28 cellular contexts compared by ENCODE assay signal in the genomic region with DNA sequence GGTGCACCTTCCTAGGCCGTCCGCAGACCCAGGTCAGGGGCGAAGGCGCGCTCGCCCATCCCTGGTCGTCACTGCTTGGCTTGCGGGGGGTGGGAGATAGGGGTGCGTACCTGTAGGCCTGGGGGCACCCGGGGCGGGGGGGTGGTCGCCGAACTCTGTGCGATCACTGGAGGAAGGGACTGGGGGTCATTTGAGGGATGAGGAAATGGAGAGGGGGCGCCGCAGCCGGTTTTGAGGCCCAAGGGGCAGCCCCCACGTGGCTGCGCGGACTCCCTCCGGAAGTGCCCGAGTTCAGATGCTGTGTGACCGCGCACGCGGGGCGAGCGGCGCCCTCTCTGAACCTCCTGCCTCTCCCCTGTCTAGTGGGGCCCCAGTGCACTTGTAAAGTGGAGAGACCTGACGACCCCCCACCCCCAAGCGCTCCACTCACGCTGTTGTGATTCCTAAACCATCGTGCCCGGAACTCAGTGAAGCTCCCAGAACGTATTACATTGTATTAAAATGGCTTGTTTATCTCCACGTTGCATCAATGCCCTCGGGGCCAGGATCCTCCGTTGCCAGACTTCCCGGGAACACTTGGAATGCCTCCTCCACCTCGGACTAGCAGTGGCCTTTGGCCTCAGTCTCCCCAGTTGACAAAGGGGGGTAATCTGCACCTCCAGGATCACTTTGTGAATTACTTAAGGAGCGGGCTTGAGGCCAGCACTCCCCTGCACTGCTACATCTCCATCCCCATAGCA. TPM values are rescaled to one million over a fixed set of nuclear protein-coding genes. Genes with fewer than 3 reads are reported as not detected.
DNase-seq lines count a peak whose midpoint lies in the region; ATAC-seq, FAIRE-seq and TF ChIP-seq lines count a peak whose summit lies in the region.
"Had no signal": no experiment of that assay in that cellular context is flagged by ENCODE, and none has a peak within 500 bp of the region (broad histone marks: within the 10 kb centered on the region; RNA-seq: fewer than 3 reads in every experiment).

No MANE protein-coding gene starts in this region.

- H3K36me3 Mint-ChIP-seq in CD4-positive, alpha-beta T cell (ENCODE audit: low read depth) = no peaks in the 10 kb centered on the region
- H3K36me3 Mint-ChIP-seq in brain = peaks cover 23% of the 10 kb centered on the region
- H3K36me3 Mint-ChIP-seq in neural crest cell (ENCODE audit: low read depth) = no peaks in the 10 kb centered on the region
- H3K36me3 Mint-ChIP-seq in activated T-helper 17 cell treated with anti-CD3 and anti-CD28 coated beads, Interleukin-2, amount 50 U/mL, for 72 hours (ENCODE audit: low read depth) = no peaks in the 10 kb centered on the region
- H3K36me3 Mint-ChIP-seq: CD8-positive, alpha-beta memory T cell had no signal

- TF ChIP-seq POLR2A in GM12892 (IDR thresholded peaks at IDR 0.05; ENCODE audit: low read depth, low read length) (no peak), Peyer's patch (IDR thresholded peaks at IDR 0.05) (no peak)

- CTCF ChIA-PET in CD4-positive, alpha-beta T cell (lab: Charles Lee) = no interaction called here

- POLR2A ChIA-PET in CD4-positive, alpha-beta T cell (lab: Charles Lee) = no interaction called here

- peaks cover 0 to 18% (median 0%) of the 10 kb centered on the region in 4 donors for H3K4me1 ChIP-seq in Peyer's patch
- H3K4me1 ChIP-seq: adrenal gland, psoas muscle had no signal

- no peaks in the 10 kb centered on the region for H3K9me3 ChIP-seq in CD4-positive, alpha-beta T cell (ENCODE audit: control insufficient read depth, low read length)
- H3K9me3 ChIP-seq in Peyer's patch = no peaks in the 10 kb centered on the region
- H3K9me3 ChIP-seq: adrenal gland, breast epithelium, heart right ventricle, neutrophil, psoas muscle, upper lobe of left lung had no signal

- no peaks in the 10 kb centered on the region for H3K36me3 ChIP-seq in Peyer's patch
- H3K36me3 ChIP-seq: adrenal gland, breast epithelium, heart right ventricle, neutrophil, upper lobe of left lung had no signal

- peaks cover 8% of the 10 kb centered on the region for H3K4me1 Mint-ChIP-seq in CD4-positive, alpha-beta T cell (ENCODE audit: low read depth)
- H3K4me1 Mint-ChIP-seq in brain = peaks cover 28% of the 10 kb centered on the region
- peaks cover 14% of the 10 kb centered on the region for H3K4me1 Mint-ChIP-seq in neural crest cell
- no peaks in the 10 kb centered on the region for H3K4me1 Mint-ChIP-seq in activated T-helper 17 cell treated with anti-CD3 and anti-CD28 coated beads, Interleukin-2, amount 50 U/mL, for 72 hours

- no peak overlapping the region for H3K27ac Mint-ChIP-seq in CD4-positive, alpha-beta T cell
- H3K27ac Mint-ChIP-seq in brain (peak overlapping the region in 3 of 5 experiments; percentile 70 to 81 (median 70)), neural crest cell (ENCODE audit: unreplicated experiment) (no peak overlapping the region)
- no peak overlapping the region for H3K27ac Mint-ChIP-seq in activated T-helper 17 cell treated with anti-CD3 and anti-CD28 coated beads, Interleukin-2, amount 50 U/mL, for 72 hours
- H3K27ac Mint-ChIP-seq: activated CD8-positive, alpha-beta T cell treated with anti-CD3 and anti-CD28 coated beads, Interleukin-2, amount 10 ng/mL, durations not matched to agents 7 days and 5 days; CD8-positive, alpha-beta memory T cell; H9 had no signal

- TF ChIP-seq CTCF in CD4-positive, alpha-beta T cell (IDR thresholded peaks at IDR 0.05) = no peak
- TF ChIP-seq CTCF in brain (conservative IDR thresholded peaks at IDR 0.05) = no peak
- TF ChIP-seq CTCF in neural crest cell (conservative IDR thresholded peaks at IDR 0.05) = no peak
- no peak for TF ChIP-seq CTCF in Peyer's patch (IDR thresholded peaks at IDR 0.05)

- no peak overlapping the region for H3K27ac ChIP-seq in CD4-positive, alpha-beta T cell (ENCODE audit: low read depth, low read length)
- H3K27ac ChIP-seq in Peyer's patch = no peak overlapping the region
- H3K27ac ChIP-seq: adrenal gland, heart right ventricle, HL-60, neutrophil, psoas muscle had no signal

- H3K27me3 ChIP-seq in CD4-positive, alpha-beta T cell (ENCODE audit: control insufficient read depth, insufficient read depth, low read length) = peaks cover 3% of the 10 kb centered on the region
- no peaks in the 10 kb centered on the region for H3K27me3 ChIP-seq in Peyer's patch
- H3K27me3 ChIP-seq: adrenal gland, breast epithelium, upper lobe of left lung had no signal

- no peak for FAIRE-seq in GM12892 (lab: Jason Lieb, UNC)

- H3K9me3 Mint-ChIP-seq in CD4-positive, alpha-beta T cell = no peaks in the 10 kb centered on the region
- peaks cover 0 to 3% (median 0%) of the 10 kb centered on the region in 5 experiments for H3K9me3 Mint-ChIP-seq in brain
- no peaks in the 10 kb centered on the region for H3K9me3 Mint-ChIP-seq in neural crest cell
- H3K9me3 Mint-ChIP-seq in activated T-helper 17 cell treated with anti-CD3 and anti-CD28 coated beads, Interleukin-2, amount 50 U/mL, for 72 hours = no peaks in the 10 kb centered on the region
- H3K9me3 Mint-ChIP-seq: CD8-positive, alpha-beta memory T cell; H9 had no signal

- intact Hi-C loops in CD4-positive, alpha-beta T cell (cut with DNase I, micrococcal nuclease) = loop anchor here in 1 of 2 experiments (10.0 kb wide), 1 partner anchor 611 kb away; no protein-coding TSS in a partner anchor

- DNase-seq in CD4-positive, alpha-beta T cell = no peak
- peak; percentile 13 for DNase-seq in GM12892 (ENCODE audit: insufficient read length)
- DNase-seq in neural crest cell (ENCODE audit: low read depth, low spot score) = no peak
- DNase-seq in NCI-H82 treated with DMSO at 0.1 percent for 48 hours (lab: John Stamatoyannopoulos, UW; ENCODE audit: unreplicated experiment) = no peak
- DNase-seq in Peyer's patch = no peak
- DNase-seq: activated CD8-positive, alpha-beta T cell treated with anti-CD3 and anti-CD28 coated beads, Interleukin-2, amount 10 ng/mL, durations not matched to agents 7 days and 5 days; activated gamma-delta T cell treated with Interleukin-2 at 50 U/mL for 16 hours; activated T-cell treated with anti-CD3 and anti-CD28 coated beads for 4 hours; CD8-positive, alpha-beta memory T cell; DMS153; effector CD4-positive, alpha-beta T cell; heart right ventricle; NCI-H1092; NCI-H1930; NCI-H69; psoas muscle; Right ventricle myocardium superior had no signal

- no peak for ATAC-seq in CD4-positive, alpha-beta T cell (ENCODE audit: poor library complexity)
- no peak for ATAC-seq in activated T-helper 17 cell treated with anti-CD3 and anti-CD28 coated beads, Interleukin-2, amount 50 U/mL, for 72 hours (replicated peaks)
- ATAC-seq in HG03108 (IDR thresholded peaks at IDR 0.05; ENCODE audit: unreplicated experiment) = no peak

- H3K4me3 Mint-ChIP-seq in CD4-positive, alpha-beta T cell = peak overlapping the region; percentile 10
- H3K4me3 Mint-ChIP-seq in brain (peak overlapping the region in 2 of 5 experiments; percentile 5 to 51), neural crest cell (peak overlapping the region; percentile 59)
- H3K4me3 Mint-ChIP-seq in activated T-helper 17 cell treated with anti-CD3 and anti-CD28 coated beads, Interleukin-2, amount 50 U/mL, for 72 hours = no peak overlapping the region
- H3K4me3 Mint-ChIP-seq: activated CD8-positive, alpha-beta T cell treated with anti-CD3 and anti-CD28 coated beads, Interleukin-2, amount 10 ng/mL, durations not matched to agents 7 days and 5 days had no signal

- H3K27me3 Mint-ChIP-seq in CD4-positive, alpha-beta T cell = peaks cover 34% of the 10 kb centered on the region
- H3K27me3 Mint-ChIP-seq in brain (no peaks in the 10 kb centered on the region), neural crest cell (ENCODE audit: low read depth) (peaks cover 12% of the 10 kb centered on the region)
- peaks cover 4% of the 10 kb centered on the region for H3K27me3 Mint-ChIP-seq in activated T-helper 17 cell treated with anti-CD3 and anti-CD28 coated beads, Interleukin-2, amount 50 U/mL, for 72 hours

- H3K4me3 ChIP-seq in Peyer's patch = no peak overlapping the region

RNA-seq across cellular contexts. Expression of a gene that starts 3.0 kb away (rescaled TPM):
- under 1 TPM in 1 of 2 experiments, not detected in 1; 0.87 TPM for total RNA-seq in CD4-positive, alpha-beta T cell
- polyA plus RNA-seq in GM12892 (2012; ENCODE audit: missing spikeins) = 1.2 TPM
- 14.6 TPM for polyA plus RNA-seq in brain (ENCODE audit: insufficient read depth, low read depth, low replicate concordance)
- total RNA-seq in neural crest cell (0.73 and 1.6 TPM in 2 replicates), Peyer's patch (not detected)
- total RNA-seq in activated T-helper 17 cell treated with anti-CD3 and anti-CD28 coated beads, Interleukin-2, amount 50 U/mL, for 72 hours = 1 to 10 TPM; 1.2 to 3.6 TPM
- total RNA-seq: breast epithelium, epithelial cell of proximal tubule, H9, psoas muscle, skeletal muscle tissue had no signal
- polyA plus RNA-seq: CD8-positive, alpha-beta memory T cell; psoas muscle had no signal

RNA-seq across cellular contexts. Expression of a gene that starts 32.0 kb away (rescaled TPM):
- total RNA-seq in CD4-positive, alpha-beta T cell = 1 to 10 TPM; 1.1 to 1.3 TPM
- polyA plus RNA-seq in GM12892 (2012; ENCODE audit: missing spikeins) = 0.40 TPM
- 19.0 TPM for polyA plus RNA-seq in brain (ENCODE audit: insufficient read depth, low read depth, low replicate concordance)
- total RNA-seq in neural crest cell (15.0 and 15.1 TPM in 2 replicates), Peyer's patch (10 to 100 TPM in 3 of 4 donors, 1 to 10 TPM in 1; 7.4 to 73.1 (median 41.2) TPM)
- total RNA-seq in activated T-helper 17 cell treated with anti-CD3 and anti-CD28 coated beads, Interleukin-2, amount 50 U/mL, for 72 hours = 10 to 100 TPM in 1 of 2 donors, 1 to 10 TPM in 1; 4.8 to 12.5 TPM

RNA-seq across cellular contexts. Expression of a gene that starts 32.1 kb away (rescaled TPM):
- 10 to 100 TPM; 16.4 to 16.9 TPM for total RNA-seq in CD4-positive, alpha-beta T cell
- polyA plus RNA-seq in GM12892 (2012; ENCODE audit: missing spikeins) = 10.4 TPM
- polyA plus RNA-seq in brain (ENCODE audit: insufficient read depth, low read depth, low replicate concordance) = 75.2 TPM
- total RNA-seq in neural crest cell (31.7 and 32.4 TPM in 2 replicates), Peyer's patch (100 to 1,000 TPM in 3 of 4 donors, 10 to 100 TPM in 1; 97.4 to 235 (median 184) TPM)
- 10 to 100 TPM; 34.6 to 35.4 TPM for total RNA-seq in activated T-helper 17 cell treated with anti-CD3 and anti-CD28 coated beads, Interleukin-2, amount 50 U/mL, for 72 hours

Comparison
In these comparisons a context has a peak if more than half of its experiments do, and no peak if none do; other contexts are left out.
1. H3K27ac Mint-ChIP-seq: peak in brain (3 of 5); none in CD4-positive, alpha-beta T cell (single experiment), neural crest cell (single experiment) and activated T-helper 17 cell treated with anti-CD3 and anti-CD28 coated beads, Interleukin-2, amount 50 U/mL, for 72 hours (single experiment).